8 cellular contexts compared by ENCODE assay signal in genomic region chr16:68448360-68448970, GRCh38. TPM values are rescaled to one million over a fixed set of nuclear protein-coding genes. Genes with fewer than 3 reads are reported as not detected.
DNase-seq lines count a peak whose midpoint lies in the region; ATAC-seq, FAIRE-seq and TF ChIP-seq lines count a peak whose summit lies in the region.

TSS of gene SMPD3 (minus strand) at chr16:68448508. CDS start at chr16:68372181, 76,327 bp downstream.

- dilution Hi-C loops in keratinocyte (cut with MboI; ENCODE audit: extremely low pct_ligation_motif_present, low sequenced_read_pairs) = no loop called here

- peak; percentile 98 for DNase-seq in AG08395 (ENCODE audit: low spot score)
- DNase-seq in NCI-H446 treated with DMSO at 0.1 percent for 48 hours (lab: John Stamatoyannopoulos, UW) = peak; percentile 94
- peak; percentile 96 to 98 for DNase-seq in activated CD4-positive, alpha-beta T cell treated with anti-CD3 and anti-CD28 coated beads for 24 hours (ENCODE audit: low read depth in 2 of 2)
- peak; percentile 100 for DNase-seq in chondrocyte (ENCODE audit: low spot score)
- DNase-seq in keratinocyte (ENCODE audit: low read depth, low spot score) = peak; percentile 54
- peak; percentile 98 for DNase-seq in stimulated activated CD4-positive, alpha-beta T cell treated with anti-CD3 and anti-CD28 coated beads, Interleukin-12 subunit alpha, Interleukin-12 subunit beta, amount 100 ng/mL, for 24 hours (ENCODE audit: low read depth in 2 of 2)

- TF ChIP-seq CTCF in chondrocyte (IDR thresholded peaks at IDR 0.05) (no peak), keratinocyte (optimal IDR thresholded peaks at IDR 0.05 in 1 of 3, IDR thresholded peaks at IDR 0.05 in 1 of 3, conservative IDR thresholded peaks at IDR 0.05 in 1 of 3; ENCODE audit: extremely low read depth in 1 of 3, insufficient read depth in 2 of 3, low read length in 3 of 3) (no peak)

- H3K4me2 ChIP-seq in keratinocyte (ENCODE audit: control insufficient read depth, extremely low read depth, insufficient read depth, low read depth, low read length) = peak within 1 kb of the TSS; percentile 68

- no peaks in the 10 kb centered on the region for H3K9me3 Mint-ChIP-seq in chondrocyte (ENCODE audit: low read depth)

- H3K36me3 Mint-ChIP-seq in chondrocyte (ENCODE audit: low read depth) = no peaks in the 10 kb centered on the region

- no peak within 1 kb of the TSS for H3K27ac Mint-ChIP-seq in chondrocyte (ENCODE audit: unreplicated experiment)

- H3K4me3 Mint-ChIP-seq in chondrocyte (ENCODE audit: unreplicated experiment) = peak within 1 kb of the TSS; percentile 83

- FAIRE-seq in keratinocyte (lab: Jason Lieb, UNC) = peak; percentile 23

- H3K9me1 ChIP-seq in keratinocyte (ENCODE audit: control insufficient read depth, extremely low read depth, insufficient read depth, low read length) = no peaks in the 10 kb centered on the region

- H3K27me3 Mint-ChIP-seq in chondrocyte (ENCODE audit: low read depth) = peaks cover 2% of the 10 kb centered on the region

- H4K20me1 ChIP-seq in keratinocyte (ENCODE audit: control insufficient read depth, extremely low read depth, insufficient read depth, low read length) = peaks cover 4% of the 10 kb centered on the region

- peaks cover 18% of the 10 kb centered on the region for H3K4me1 Mint-ChIP-seq in chondrocyte (ENCODE audit: low read depth)

- H3K4me3 ChIP-seq in keratinocyte (ENCODE audit: control insufficient read depth in 2 of 3, extremely low read depth in 1 of 3, insufficient read depth in 2 of 3, low read depth in 1 of 3, low read length in 3 of 3) = peak within 1 kb of the TSS in 2 of 3 experiments; percentile 2 to 29

- ATAC-seq in GM19035 (IDR thresholded peaks at IDR 0.05; ENCODE audit: unreplicated experiment) = peak; percentile 90
- ATAC-seq in HG03342 (IDR thresholded peaks at IDR 0.05; ENCODE audit: unreplicated experiment) = peak; percentile 89

- peaks cover 29% of the 10 kb centered on the region for H3K27me3 ChIP-seq in keratinocyte (ENCODE audit: control insufficient read depth, extremely low read depth, insufficient read depth, low read length)

- H3K9ac ChIP-seq in keratinocyte (ENCODE audit: control insufficient read depth, extremely low read depth, insufficient read depth, low read length) = no peak within 1 kb of the TSS

- H2AFZ ChIP-seq in keratinocyte (ENCODE audit: control insufficient read depth, low read length) = no peak within 1 kb of the TSS

- H3K27ac ChIP-seq in keratinocyte (ENCODE audit: control insufficient read depth, insufficient read depth, low read length) = no peak within 1 kb of the TSS

- H3K9me3 ChIP-seq in keratinocyte (ENCODE audit: control insufficient read depth, low read depth, low read length) = no peaks in the 10 kb centered on the region

- no peaks in the 10 kb centered on the region for H3K36me3 ChIP-seq in keratinocyte (ENCODE audit: control insufficient read depth in 2 of 2, extremely low read depth in 1 of 2, insufficient read depth in 2 of 2, low read length in 2 of 2)

- peaks cover 8% of the 10 kb centered on the region for H3K4me1 ChIP-seq in keratinocyte (ENCODE audit: control insufficient read depth, extremely low read depth, insufficient read depth, low read length)

- no peaks in the 10 kb centered on the region for H3K79me2 ChIP-seq in keratinocyte (ENCODE audit: control insufficient read depth, insufficient read depth, low read length)

RNA-seq across cellular contexts. Expression of gene SMPD3, which starts in this region (rescaled TPM):
- total RNA-seq in chondrocyte = 0.07 TPM in 1 of 3 replicates, not detected in the others
- 0.05 to 0.34 TPM (median 0.14 TPM) in 3 replicates for polyA plus RNA-seq in keratinocyte
- polyA plus RNA-seq in keratinocyte (2011; ENCODE audit: low read depth) = 1.7 TPM
- 0.02 and 0.12 TPM in 2 replicates for polyA plus RNA-seq in keratinocyte (2011; cell fraction: cytosol; rRNA removed)
- polyA plus RNA-seq in keratinocyte (2011; cell fraction: nucleus; rRNA removed) = 0.60 and 0.96 TPM in 2 replicates
- polyA plus RNA-seq in keratinocyte (2012; ENCODE audit: low replicate concordance) = 0.24 and 3.2 TPM in 2 replicates
- 1.7 to 4.1 TPM in 2 of 3 replicates, not detected in the other for polyA minus RNA-seq in keratinocyte
- not detected for polyA minus RNA-seq in keratinocyte (2011; cell fraction: cytosol; rRNA and poly(A)+ RNA removed)
- polyA minus RNA-seq in keratinocyte (2011; cell fraction: nucleus; rRNA and poly(A)+ RNA removed) = 2.1 and 3.5 TPM in 2 replicates

Comparison
In these comparisons a context has a peak if more than half of its experiments do, and no peak if none do; other contexts are left out.
1. Peak in DNase-seq in chondrocyte; RNA of the gene not detected or under 1 TPM.